In the genomic region with DNA sequence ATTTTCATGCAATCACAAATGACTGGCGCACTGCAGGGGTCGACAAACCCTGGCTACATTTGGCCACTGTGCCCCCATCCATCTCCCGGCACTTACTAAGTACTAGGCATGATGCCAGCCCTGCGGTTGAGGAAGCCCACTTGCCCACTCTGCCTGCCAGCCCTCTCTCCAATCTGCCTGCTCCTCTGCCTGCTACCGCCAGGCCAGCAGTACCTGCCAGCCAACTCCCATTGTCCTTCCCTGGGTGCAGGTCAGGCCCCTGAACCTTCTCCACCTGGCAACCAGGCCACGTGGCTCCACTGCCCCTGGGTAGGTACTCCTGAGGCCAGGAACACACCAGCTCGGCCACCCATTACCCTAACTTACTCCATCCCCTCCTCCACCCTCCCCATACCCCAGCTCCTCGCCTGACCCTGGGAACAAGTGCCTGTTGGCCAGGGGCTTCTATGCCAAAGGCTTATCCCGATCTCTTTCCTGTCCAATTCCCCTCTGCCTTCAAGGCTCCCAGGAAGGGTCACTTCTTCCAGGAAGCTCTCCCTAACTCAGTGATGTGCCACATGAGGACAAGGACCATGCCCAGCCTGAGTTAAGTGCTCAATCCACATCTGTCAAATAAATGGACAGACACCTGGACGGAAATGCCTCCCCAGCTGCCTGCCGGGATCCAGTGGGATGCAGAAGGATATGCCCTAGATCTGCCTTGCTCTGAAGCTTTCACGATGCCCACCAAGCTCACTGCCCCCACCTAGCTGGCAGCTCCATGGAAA, we compare ENCODE assay signal across 2 cellular contexts.
A peak's percentile ranks its signal among the peaks of the same experiment; 100 is the strongest.
TF ChIP-seq lines count a peak whose summit lies in the region.

No MANE protein-coding gene starts in this region.

TF ChIP-seq in liver, 16 proteins besides CTCF, POLR2A, EP300 and RAD21:
- TF ChIP-seq HNF4A (conservative IDR thresholded peaks at IDR 0.05) (peak in 1 of 2 donors; percentile 35), HNF4G (IDR thresholded peaks at IDR 0.05) (no peak), RXRA (IDR thresholded peaks at IDR 0.05) (peak in 1 of 2 donors; percentile 56)

TF ChIP-seq in HepG2, 621 proteins besides CTCF, POLR2A, EP300 and RAD21:
- no peak for TF ChIP-seq ZBTB20 (CRISPR knock-in tag; IDR thresholded peaks at IDR 0.05; ENCODE audit: borderline replicate concordance, low read depth)
- TF ChIP-seq, protein P1, sequence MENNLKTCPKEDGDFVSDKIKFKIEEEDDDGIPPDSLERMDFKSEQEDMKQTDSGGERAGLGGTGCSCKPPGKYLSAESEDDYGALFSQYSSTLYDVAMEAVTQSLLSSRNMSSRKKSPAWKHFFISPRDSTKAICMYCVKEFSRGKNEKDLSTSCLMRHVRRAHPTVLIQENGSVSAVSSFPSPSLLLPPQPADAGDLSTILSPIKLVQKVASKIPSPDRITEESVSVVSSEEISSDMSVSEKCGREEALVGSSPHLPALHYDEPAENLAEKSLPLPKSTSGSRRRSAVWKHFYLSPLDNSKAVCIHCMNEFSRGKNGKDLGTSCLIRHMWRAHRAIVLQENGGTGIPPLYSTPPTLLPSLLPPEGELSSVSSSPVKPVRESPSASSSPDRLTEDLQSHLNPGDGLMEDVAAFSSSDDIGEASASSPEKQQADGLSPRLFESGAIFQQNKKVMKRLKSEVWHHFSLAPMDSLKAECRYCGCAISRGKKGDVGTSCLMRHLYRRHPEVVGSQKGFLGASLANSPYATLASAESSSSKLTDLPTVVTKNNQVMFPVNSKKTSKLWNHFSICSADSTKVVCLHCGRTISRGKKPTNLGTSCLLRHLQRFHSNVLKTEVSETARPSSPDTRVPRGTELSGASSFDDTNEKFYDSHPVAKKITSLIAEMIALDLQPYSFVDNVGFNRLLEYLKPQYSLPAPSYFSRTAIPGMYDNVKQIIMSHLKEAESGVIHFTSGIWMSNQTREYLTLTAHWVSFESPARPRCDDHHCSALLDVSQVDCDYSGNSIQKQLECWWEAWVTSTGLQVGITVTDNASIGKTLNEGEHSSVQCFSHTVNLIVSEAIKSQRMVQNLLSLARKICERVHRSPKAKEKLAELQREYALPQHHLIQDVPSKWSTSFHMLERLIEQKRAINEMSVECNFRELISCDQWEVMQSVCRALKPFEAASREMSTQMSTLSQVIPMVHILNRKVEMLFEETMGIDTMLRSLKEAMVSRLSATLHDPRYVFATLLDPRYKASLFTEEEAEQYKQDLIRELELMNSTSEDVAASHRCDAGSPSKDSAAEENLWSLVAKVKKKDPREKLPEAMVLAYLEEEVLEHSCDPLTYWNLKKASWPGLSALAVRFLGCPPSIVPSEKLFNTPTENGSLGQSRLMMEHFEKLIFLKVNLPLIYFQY (CRISPR knock-in tag; IDR thresholded peaks at IDR 0.05; ENCODE audit: borderline replicate concordance), result no peak
- TF ChIP-seq ZNF496 (CRISPR knock-in tag; IDR thresholded peaks at IDR 0.05; ENCODE audit: insufficient replicate concordance), result no peak
